In genomic region chr5:172692981-172693380, GRCh38 we compare ENCODE assay signal across 17 cellular contexts. TPM values are rescaled to one million over a fixed set of nuclear protein-coding genes. Genes with fewer than 3 reads are reported as not detected.
A peak's percentile ranks its signal among the peaks of the same experiment; 100 is the strongest.
DNase-seq lines count a peak whose midpoint lies in the region; ATAC-seq and TF ChIP-seq lines count a peak whose summit lies in the region.
"Had no signal": no experiment of that assay in that cellular context is flagged by ENCODE, and none has a peak within 500 bp of the region (broad histone marks: within the 10 kb centered on the region; RNA-seq: fewer than 3 reads in every experiment).

No MANE protein-coding gene starts in this region.

- H2AFZ ChIP-seq in GM23338 = no peak overlapping the region

- no peak overlapping the region for H3K4me3 Mint-ChIP-seq in GM23338
- H3K4me3 Mint-ChIP-seq in endodermal cell = no peak overlapping the region
- no peak overlapping the region for H3K4me3 Mint-ChIP-seq in stimulated activated effector memory CD8-positive, alpha-beta T cell treated with anti-CD3 and anti-CD28 coated beads, Interleukin-12 subunit alpha, Interleukin-12 subunit beta, amount 100 ng/mL, for 72 hours
- no peak overlapping the region for H3K4me3 Mint-ChIP-seq in naive thymus-derived CD8-positive, alpha-beta T cell
- H3K4me3 Mint-ChIP-seq in T-helper 2 cell treated with Interferon-gamma antibody and Interleukin-4, amounts not matched to agents 5 μg/mL and 100 μg/mL, for 36 hours = no peak overlapping the region
- H3K4me3 Mint-ChIP-seq: naive thymus-derived CD4-positive, alpha-beta T cell had no signal

- H3K36me3 ChIP-seq in GM23338 (ENCODE audit: insufficient read depth) (no peaks in the 10 kb centered on the region), endodermal cell (ENCODE audit: control insufficient read depth, insufficient read depth, low read length) (no peaks in the 10 kb centered on the region), lower lobe of right lung (peaks cover 3% of the 10 kb centered on the region)

- no peaks in the 10 kb centered on the region for H3F3A ChIP-seq in GM23338 (replicated peaks; ENCODE audit: low read depth)

- no peaks in the 10 kb centered on the region for H4K20me1 ChIP-seq in GM23338 (replicated peaks; ENCODE audit: insufficient read depth)

- intact Hi-C loops in lower lobe of right lung (cut with DNase I) = no loop called here

- H3K79me2 ChIP-seq in GM23338 (replicated peaks; ENCODE audit: insufficient read depth) = no peaks in the 10 kb centered on the region

- POLR2A ChIA-PET in naive thymus-derived CD8-positive, alpha-beta T cell (lab: Charles Lee) = no interaction called here

- no peaks in the 10 kb centered on the region for H3K9me2 ChIP-seq in GM23338 (ENCODE audit: insufficient read depth)

- H3K36me3 Mint-ChIP-seq in GM23338 (ENCODE audit: low read depth) (no peaks in the 10 kb centered on the region; the same call in 2 of the 3 replicates), endodermal cell (ENCODE audit: low read depth) (no peaks in the 10 kb centered on the region)
- no peaks in the 10 kb centered on the region for H3K36me3 Mint-ChIP-seq in stimulated activated effector memory CD8-positive, alpha-beta T cell treated with anti-CD3 and anti-CD28 coated beads, Interleukin-12 subunit alpha, Interleukin-12 subunit beta, amount 100 ng/mL, for 72 hours
- H3K36me3 Mint-ChIP-seq in naive thymus-derived CD8-positive, alpha-beta T cell = no peaks in the 10 kb centered on the region
- no peaks in the 10 kb centered on the region for H3K36me3 Mint-ChIP-seq in T-helper 2 cell treated with Interferon-gamma antibody and Interleukin-4, amounts not matched to agents 5 μg/mL and 100 μg/mL, for 36 hours (ENCODE audit: low read depth)
- H3K36me3 Mint-ChIP-seq: naive thymus-derived CD4-positive, alpha-beta T cell had no signal

- H3K9ac ChIP-seq in endodermal cell (ENCODE audit: extremely low read depth, low read length, poor library complexity, severe bottlenecking) = no peak overlapping the region

- H3K9me3 Mint-ChIP-seq in GM23338 (no peaks in the 10 kb centered on the region), endodermal cell (no peaks in the 10 kb centered on the region)
- no peaks in the 10 kb centered on the region for H3K9me3 Mint-ChIP-seq in stimulated activated effector memory CD8-positive, alpha-beta T cell treated with anti-CD3 and anti-CD28 coated beads, Interleukin-12 subunit alpha, Interleukin-12 subunit beta, amount 100 ng/mL, for 72 hours
- H3K9me3 Mint-ChIP-seq in naive thymus-derived CD8-positive, alpha-beta T cell = no peaks in the 10 kb centered on the region
- H3K9me3 Mint-ChIP-seq in T-helper 2 cell treated with Interferon-gamma antibody and Interleukin-4, amounts not matched to agents 5 μg/mL and 100 μg/mL, for 36 hours = no peaks in the 10 kb centered on the region
- H3K9me3 Mint-ChIP-seq: naive thymus-derived CD4-positive, alpha-beta T cell had no signal

- peaks cover 8% of the 10 kb centered on the region; the same call in 1 of the 2 replicates for H3K27me3 ChIP-seq in GM23338 (ENCODE audit: insufficient read depth)
- H3K27me3 ChIP-seq in endodermal cell (ENCODE audit: control insufficient read depth, insufficient read depth, low read length, poor library complexity, severe bottlenecking) = peaks cover 6% of the 10 kb centered on the region
- H3K27me3 ChIP-seq in lower lobe of right lung (ENCODE audit: low read depth) = no peaks in the 10 kb centered on the region

- H3K4me3 ChIP-seq in GM23338 (no peak overlapping the region), endodermal cell (ENCODE audit: low read length) (peak overlapping the region; percentile 22), lower lobe of right lung (no peak overlapping the region)

- H3K27ac Mint-ChIP-seq in GM23338 (0 out of 2 replicates have a peak overlapping the region, but pooled peaks have one; percentile 48), endodermal cell (peak overlapping the region; percentile 27)
- peak overlapping the region; percentile 15 for H3K27ac Mint-ChIP-seq in stimulated activated effector memory CD8-positive, alpha-beta T cell treated with anti-CD3 and anti-CD28 coated beads, Interleukin-12 subunit alpha, Interleukin-12 subunit beta, amount 100 ng/mL, for 72 hours
- H3K27ac Mint-ChIP-seq in naive thymus-derived CD8-positive, alpha-beta T cell = no peak overlapping the region
- H3K27ac Mint-ChIP-seq in T-helper 2 cell treated with Interferon-gamma antibody and Interleukin-4, amounts not matched to agents 5 μg/mL and 100 μg/mL, for 36 hours = no peak overlapping the region

- H3K4me1 Mint-ChIP-seq in GM23338 = peaks cover 26% of the 10 kb centered on the region
- peaks cover 16% of the 10 kb centered on the region for H3K4me1 Mint-ChIP-seq in endodermal cell
- peaks cover 37% of the 10 kb centered on the region for H3K4me1 Mint-ChIP-seq in stimulated activated effector memory CD8-positive, alpha-beta T cell treated with anti-CD3 and anti-CD28 coated beads, Interleukin-12 subunit alpha, Interleukin-12 subunit beta, amount 100 ng/mL, for 72 hours
- peaks cover 10 to 28% (median 26%) of the 10 kb centered on the region in 4 donors for H3K4me1 Mint-ChIP-seq in naive thymus-derived CD8-positive, alpha-beta T cell
- H3K4me1 Mint-ChIP-seq in T-helper 2 cell treated with Interferon-gamma antibody and Interleukin-4, amounts not matched to agents 5 μg/mL and 100 μg/mL, for 36 hours (ENCODE audit: low read depth) = peaks cover 24% of the 10 kb centered on the region

- H3K27ac ChIP-seq in GM23338 (ENCODE audit: low read depth) (no peak overlapping the region), endodermal cell (ENCODE audit: low read depth, low read length) (peak overlapping the region; percentile 49), lower lobe of right lung (peak overlapping the region; percentile 19)

- H3K9me3 ChIP-seq in endodermal cell (ENCODE audit: control insufficient read depth, low read length) = no peaks in the 10 kb centered on the region
- H3K9me3 ChIP-seq in lower lobe of right lung = no peaks in the 10 kb centered on the region

- ATAC-seq in GM23338 = no peak
- ATAC-seq in lower lobe of right lung = no peak
- no peak for ATAC-seq in stimulated activated effector memory CD8-positive, alpha-beta T cell treated with anti-CD3 and anti-CD28 coated beads, Interleukin-12 subunit alpha, Interleukin-12 subunit beta, amount 100 ng/mL, for 72 hours
- ATAC-seq in GM19452 (IDR thresholded peaks at IDR 0.05; ENCODE audit: unreplicated experiment) = no peak
- no peak for ATAC-seq in naive thymus-derived CD8-positive, alpha-beta T cell
- ATAC-seq: naive thymus-derived CD4-positive, alpha-beta T cell; sciatic nerve had no signal

- no peak for DNase-seq in GM23338 (ENCODE audit: low spot score)
- DNase-seq in endodermal cell = no peak
- no peak for DNase-seq in lower lobe of right lung
- DNase-seq in stimulated activated effector memory CD8-positive, alpha-beta T cell treated with anti-CD3 and anti-CD28 coated beads, Interleukin-12 subunit alpha, Interleukin-12 subunit beta, amount 100 ng/mL, for 72 hours (ENCODE audit: low spot score in 2 of 2) = no peak
- DNase-seq in naive thymus-derived CD8-positive, alpha-beta T cell = no peak
- no peak for DNase-seq in T-helper 2 cell treated with Interferon-gamma antibody and Interleukin-4, amounts not matched to agents 5 μg/mL and 100 μg/mL, for 36 hours (ENCODE audit: low spot score)
- no peak for DNase-seq in SKM-1 (lab: John Stamatoyannopoulos, UW; ENCODE audit: unreplicated experiment)
- DNase-seq: activated CD4-positive, alpha-beta T cell treated with anti-CD3 and anti-CD28 coated beads, Interleukin-2, amount 50 U/mL, for 1 hour; DMS79; effector CD8-positive, alpha-beta T cell; islet precursor cell; Kasumi-1; naive thymus-derived CD4-positive, alpha-beta T cell; NCI-H1930; NCI-H69 had no signal

- no peaks in the 10 kb centered on the region; the same call in 1 of the 2 replicates for H3K4me1 ChIP-seq in GM23338 (ENCODE audit: insufficient read depth)
- H3K4me1 ChIP-seq in endodermal cell (ENCODE audit: control insufficient read depth, insufficient read depth, low read length) = peaks cover 7% of the 10 kb centered on the region
- peaks cover 57% of the 10 kb centered on the region for H3K4me1 ChIP-seq in lower lobe of right lung

- H3K4me2 ChIP-seq in GM23338 = no peak overlapping the region

- WGBS in endodermal cell (ENCODE audit: insufficient coverage in 1 of 2, insufficient read length in 1 of 2), 2 experiments = 84 to 92% methylated on average over 2 of the region's 2 CpGs

- H3K27me3 Mint-ChIP-seq in GM23338 (ENCODE audit: insufficient read depth, low read depth, poor library complexity) = peaks cover 14% of the 10 kb centered on the region
- peaks cover 11% of the 10 kb centered on the region for H3K27me3 Mint-ChIP-seq in endodermal cell (ENCODE audit: insufficient read depth)
- H3K27me3 Mint-ChIP-seq in naive thymus-derived CD8-positive, alpha-beta T cell = no peaks in the 10 kb centered on the region
- no peaks in the 10 kb centered on the region for H3K27me3 Mint-ChIP-seq in T-helper 2 cell treated with Interferon-gamma antibody and Interleukin-4, amounts not matched to agents 5 μg/mL and 100 μg/mL, for 36 hours (ENCODE audit: low read depth)
- H3K27me3 Mint-ChIP-seq: naive thymus-derived CD4-positive, alpha-beta T cell had no signal

- no peak for TF ChIP-seq CTCF in GM23338 (conservative IDR thresholded peaks at IDR 0.05; ENCODE audit: low read depth in 2 of 2)
- TF ChIP-seq CTCF in endodermal cell (conservative IDR thresholded peaks at IDR 0.05) = no peak
- no peak for TF ChIP-seq CTCF in lower lobe of right lung (IDR thresholded peaks at IDR 0.05)

TF ChIP-seq in GM23338, 12 proteins besides CTCF, POLR2A, EP300 and RAD21 (continues in another document):
- no peak for TF ChIP-seq EZH2phosphoT487 (IDR thresholded peaks at IDR 0.05; ENCODE audit: unreplicated experiment)

RNA-seq across cellular contexts. Expression of gene NEURL1B, which starts 51.9 kb away (rescaled TPM):
- 11.4 and 13.3 TPM in 2 replicates for total RNA-seq in GM23338 (2014; rRNA removed; shearing (Covaris generic))
- polyA plus RNA-seq in GM23338 (2016; fragmentation: Nextera tagmentation; extraction: Ambion mirVana) = 1.9 and 2.1 TPM in 2 replicates
- total RNA-seq in endodermal cell = 1 to 10 TPM; 4.9 to 6.3 TPM
- 10.1 TPM for polyA plus RNA-seq in endodermal cell (2013, experiment 1 of 2)
- 11.1 TPM for polyA plus RNA-seq in endodermal cell (2013, experiment 2 of 2)
- total RNA-seq in lower lobe of right lung = 24.8 TPM
- total RNA-seq in naive thymus-derived CD8-positive, alpha-beta T cell = under 1 TPM; 0.38 to 0.49 TPM
- polyA plus RNA-seq in naive thymus-derived CD8-positive, alpha-beta T cell = under 1 TPM in 1 of 3 donors, not detected in 2; 0.06 TPM

Comparison
In these comparisons a context has a peak if more than half of its experiments do, and no peak if none do; other contexts are left out.
1. H3K27ac Mint-ChIP-seq: peak in GM23338 (single experiment), endodermal cell (single experiment) and stimulated activated effector memory CD8-positive, alpha-beta T cell treated with anti-CD3 and anti-CD28 coated beads, Interleukin-12 subunit alpha, Interleukin-12 subunit beta, amount 100 ng/mL, for 72 hours (single experiment); none in naive thymus-derived CD8-positive, alpha-beta T cell (0 of 10) and T-helper 2 cell treated with Interferon-gamma antibody and Interleukin-4, amounts not matched to agents 5 μg/mL and 100 μg/mL, for 36 hours (single experiment).